8 cellular contexts compared by ENCODE assay signal in genomic region chr10:110919349-110919931, GRCh38. TPM values are rescaled to one million over a fixed set of nuclear protein-coding genes. Genes with fewer than 3 reads are reported as not detected.
A peak's percentile ranks its signal among the peaks of the same experiment; 100 is the strongest.
DNase-seq lines count a peak whose midpoint lies in the region; ATAC-seq, FAIRE-seq and TF ChIP-seq lines count a peak whose summit lies in the region.

SHOC2 (plus strand) TSS chr10:110919604; CDS start chr10:110964359, 44,755 bp downstream.

- no peaks in the 10 kb centered on the region for H3K9me1 ChIP-seq in keratinocyte (ENCODE audit: control insufficient read depth, extremely low read depth, insufficient read depth, low read length)

- FAIRE-seq in keratinocyte (lab: Jason Lieb, UNC): no peak

- peaks cover 46% of the 10 kb centered on the region for H3K79me2 ChIP-seq in keratinocyte (ENCODE audit: control insufficient read depth, insufficient read depth, low read length)

- peak within 1 kb of the TSS; percentile 83 for H3K4me3 ChIP-seq in brain microvascular endothelial cell (ENCODE audit: low read depth, low read length)
- H3K4me3 ChIP-seq in keratinocyte (ENCODE audit: control insufficient read depth in 2 of 3, extremely low read depth in 1 of 3, insufficient read depth in 2 of 3, low read depth in 1 of 3, low read length in 3 of 3): peak within 1 kb of the TSS; percentile 74 to 98 (median 97)

- in situ Hi-C loops in brain microvascular endothelial cell (cut with HindIII; ENCODE audit: low pct_ligation_motif_present, low sequenced_read_pairs): no loop called here

- H3K36me3 ChIP-seq in brain microvascular endothelial cell (replicated peaks) (no peaks in the 10 kb centered on the region), keratinocyte (ENCODE audit: control insufficient read depth in 2 of 2, extremely low read depth in 1 of 2, insufficient read depth in 2 of 2, low read length in 2 of 2) (no peaks in the 10 kb centered on the region)

- H3K4me2 ChIP-seq in keratinocyte (ENCODE audit: control insufficient read depth, extremely low read depth, insufficient read depth, low read depth, low read length): peak within 1 kb of the TSS; percentile 97

- peak within 1 kb of the TSS; percentile 90 for H2AFZ ChIP-seq in keratinocyte (ENCODE audit: control insufficient read depth, low read length)

- H4K20me1 ChIP-seq in keratinocyte (ENCODE audit: control insufficient read depth, extremely low read depth, insufficient read depth, low read length): no peaks in the 10 kb centered on the region

- TF ChIP-seq CTCF in brain microvascular endothelial cell (IDR thresholded peaks at IDR 0.05; ENCODE audit: low read depth, low read length, missing control alignments): peak; percentile 46
- peak in 2 of 3 experiments; percentile 26 to 36 for TF ChIP-seq CTCF in keratinocyte (optimal IDR thresholded peaks at IDR 0.05 in 1 of 3, IDR thresholded peaks at IDR 0.05 in 1 of 3, conservative IDR thresholded peaks at IDR 0.05 in 1 of 3; ENCODE audit: extremely low read depth in 1 of 3, insufficient read depth in 2 of 3, low read length in 3 of 3)

- DNase-seq in AG08396 (ENCODE audit: low spot score) (peak; percentile 77), T-helper 9 cell (peak; percentile 96), brain microvascular endothelial cell (no peak), keratinocyte (ENCODE audit: low read depth, low spot score) (no peak), iPS-NIHi11 (ENCODE audit: low spot score) (no peak)
- peak; percentile 92 to 94 for DNase-seq in stimulated activated CD4-positive, alpha-beta T cell treated with anti-CD3 and anti-CD28 coated beads, Interleukin-1b, Interleukin-23, amount 100 ng/mL, for 4 hours (ENCODE audit: low read depth in 2 of 2)

- peak within 1 kb of the TSS; percentile 98 for H3K27ac ChIP-seq in brain microvascular endothelial cell
- peak within 1 kb of the TSS; percentile 94 for H3K27ac ChIP-seq in keratinocyte (ENCODE audit: control insufficient read depth, insufficient read depth, low read length)

- H3K27me3 ChIP-seq in brain microvascular endothelial cell (replicated peaks): no peaks in the 10 kb centered on the region
- H3K27me3 ChIP-seq in keratinocyte (ENCODE audit: control insufficient read depth, extremely low read depth, insufficient read depth, low read length): no peaks in the 10 kb centered on the region

- dilution Hi-C loops in keratinocyte (cut with MboI; ENCODE audit: extremely low pct_ligation_motif_present, low sequenced_read_pairs): no loop called here

- peaks cover 10% of the 10 kb centered on the region for H3K4me1 ChIP-seq in keratinocyte (ENCODE audit: control insufficient read depth, extremely low read depth, insufficient read depth, low read length)

- no peaks in the 10 kb centered on the region for H3K9me3 ChIP-seq in keratinocyte (ENCODE audit: control insufficient read depth, low read depth, low read length)

- peak within 1 kb of the TSS; percentile 97 for H3K9ac ChIP-seq in keratinocyte (ENCODE audit: control insufficient read depth, extremely low read depth, insufficient read depth, low read length)

- ATAC-seq in GM19023 (IDR thresholded peaks at IDR 0.05; ENCODE audit: unreplicated experiment) (peak; percentile 15), HG03432 (IDR thresholded peaks at IDR 0.05; ENCODE audit: unreplicated experiment) (peak; percentile 13)

RNA-seq across cellular contexts. Expression of gene SHOC2, which starts in this region (rescaled TPM):
- polyA plus RNA-seq in keratinocyte: 16.8 to 27.7 TPM (median 21.2 TPM) in 3 replicates
- 22.6 TPM for polyA plus RNA-seq in keratinocyte (2011; ENCODE audit: low read depth)
- 14.8 and 30.0 TPM in 2 replicates for polyA plus RNA-seq in keratinocyte (2011; cell fraction: cytosol; rRNA removed)
- 18.0 and 23.4 TPM in 2 replicates for polyA plus RNA-seq in keratinocyte (2011; cell fraction: nucleus; rRNA removed)
- 19.7 and 21.8 TPM in 2 replicates for polyA plus RNA-seq in keratinocyte (2012; ENCODE audit: low replicate concordance)
- 12.0 to 38.5 TPM (median 22.2 TPM) in 3 replicates for polyA minus RNA-seq in keratinocyte
- 29.0 TPM for polyA minus RNA-seq in keratinocyte (2011; cell fraction: cytosol; rRNA and poly(A)+ RNA removed)
- polyA minus RNA-seq in keratinocyte (2011; cell fraction: nucleus; rRNA and poly(A)+ RNA removed): 30.6 and 58.2 TPM in 2 replicates

Comparison
In these comparisons a context has a peak if more than half of its experiments do, and no peak if none do; other contexts are left out.
1. DNase-seq: peak in AG08396 (single experiment), T-helper 9 cell (single experiment) and stimulated activated CD4-positive, alpha-beta T cell treated with anti-CD3 and anti-CD28 coated beads, Interleukin-1b, Interleukin-23, amount 100 ng/mL, for 4 hours (2 of 2); none in brain microvascular endothelial cell (single experiment), keratinocyte (single experiment) and iPS-NIHi11 (single experiment).